ENCODE assay signal across 17 cellular contexts in the genomic region with DNA sequence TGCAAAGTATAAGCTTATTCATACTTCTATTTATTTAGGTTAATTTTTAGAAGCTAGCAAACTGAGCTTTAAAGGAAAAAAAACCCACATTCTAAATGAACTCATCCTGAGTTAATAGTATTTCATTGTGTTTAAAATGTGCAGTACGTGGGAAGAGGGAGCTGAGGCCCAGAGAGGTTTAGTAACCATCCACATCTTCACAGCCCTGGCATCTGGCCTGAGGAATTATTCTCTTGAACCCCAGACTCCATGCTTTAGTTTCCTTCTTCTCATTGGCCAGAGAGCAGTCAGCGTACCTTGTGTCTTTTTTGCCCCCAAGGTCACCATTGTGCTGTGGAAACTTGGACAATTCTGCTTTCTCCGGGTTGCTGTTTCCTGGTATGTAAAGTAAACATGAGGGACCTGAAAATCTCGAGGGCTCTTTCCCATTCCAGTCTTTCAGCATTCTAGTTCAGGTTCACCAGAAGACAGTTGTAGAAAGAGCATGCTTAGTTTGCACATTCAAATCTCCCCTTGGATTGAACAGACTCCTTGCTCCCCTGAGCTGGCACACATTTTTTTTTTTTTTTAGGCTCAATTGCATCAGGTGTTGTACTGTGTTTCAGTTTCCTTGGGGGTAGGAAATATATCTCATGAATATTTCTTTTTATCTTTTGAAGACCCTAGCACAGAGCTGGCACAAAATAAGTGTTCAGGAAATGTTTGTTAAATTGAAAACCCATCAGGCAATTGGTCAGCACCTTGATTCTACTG.
"Had no signal": no experiment of that assay in that cellular context is flagged by ENCODE, and none has a peak within 500 bp of the region (broad histone marks: within the 10 kb centered on the region; RNA-seq: fewer than 3 reads in every experiment).

No MANE protein-coding gene starts in this region.

- H3K4me3 Mint-ChIP-seq: activated naive CD8-positive, alpha-beta T cell treated with anti-CD3 and anti-CD28 coated beads for 36 hours; activated T-cell treated with anti-CD3 and anti-CD28 coated beads, Interleukin-2, amount 50 U/mL, for 24 hours; natural killer cell had no signal

- H3K9me3 Mint-ChIP-seq: activated naive CD8-positive, alpha-beta T cell treated with anti-CD3 and anti-CD28 coated beads for 36 hours; activated T-cell treated with anti-CD3 and anti-CD28 coated beads, Interleukin-2, amount 50 U/mL, for 24 hours; natural killer cell had no signal

- H3K27ac Mint-ChIP-seq: activated naive CD8-positive, alpha-beta T cell treated with anti-CD3 and anti-CD28 coated beads for 36 hours; activated T-cell treated with anti-CD3 and anti-CD28 coated beads, Interleukin-2, amount 50 U/mL, for 24 hours; natural killer cell had no signal

- H3K4me1 Mint-ChIP-seq: activated naive CD8-positive, alpha-beta T cell treated with anti-CD3 and anti-CD28 coated beads for 36 hours; natural killer cell had no signal

- ATAC-seq: foreskin keratinocyte; natural killer cell; psoas muscle; stimulated activated naive CD8-positive, alpha-beta T cell treated with anti-CD3 and anti-CD28 coated beads, Interleukin-15, Interleukin-2, amounts not matched to agents 100 U/mL and 50 U/mL, for 24 hours had no signal

- H3K36me3 Mint-ChIP-seq: activated naive CD8-positive, alpha-beta T cell treated with anti-CD3 and anti-CD28 coated beads for 36 hours; natural killer cell had no signal

- DNase-seq: activated CD4-positive, alpha-beta T cell treated with anti-CD3 and anti-CD28 coated beads for 1 hour; activated CD8-positive, alpha-beta memory T cell treated with anti-CD3 and anti-CD28 coated beads, Interleukin-2, amount 50 U/mL, for 4 hours; activated naive CD4-positive, alpha-beta T cell treated with Interleukin-2 at 50 U/mL for 16 hours; activated naive CD8-positive, alpha-beta T cell treated with anti-CD3 and anti-CD28 coated beads for 36 hours; activated T-cell treated with anti-CD3 and anti-CD28 coated beads, Interleukin-2, amount 50 U/mL, for 24 hours; central memory CD4-positive, alpha-beta T cell; dermis blood vessel endothelial cell; effector CD8-positive, alpha-beta T cell; erythroblast; foreskin keratinocyte; midbrain; natural killer cell; pancreas; psoas muscle; stimulated activated CD4-positive, alpha-beta T cell treated with anti-CD3 and anti-CD28 coated beads, Interleukin-4, amount 100 ng/mL, for 24 hours; stimulated activated naive CD8-positive, alpha-beta T cell treated with anti-CD3 and anti-CD28 coated beads, Interleukin-15, Interleukin-2, amounts not matched to agents 100 U/mL and 50 U/mL, for 24 hours; WERI-Rb-1 had no signal
